ENCODE assay signal across 8 cellular contexts in the genomic region with DNA sequence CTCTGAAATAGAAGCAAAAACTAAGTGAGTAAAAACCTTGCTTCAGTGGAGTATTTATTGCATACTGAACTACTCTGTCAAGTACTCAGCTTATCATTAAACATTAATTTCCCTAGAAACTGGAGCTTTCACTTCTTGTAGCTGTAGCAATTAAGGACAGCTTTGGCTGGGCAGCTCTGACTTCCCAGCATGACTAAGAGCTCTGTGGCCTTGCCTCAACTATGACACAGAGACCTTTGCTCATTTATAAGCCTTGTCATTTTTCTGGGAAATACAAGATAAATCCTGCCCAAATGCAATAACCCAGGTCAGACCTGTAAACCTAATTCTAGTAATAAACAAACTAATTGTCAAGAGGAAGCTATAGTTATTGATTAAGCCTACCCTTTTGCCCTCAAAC.
A peak's percentile ranks its signal among the peaks of the same experiment; 100 is the strongest.
DNase-seq lines count a peak whose midpoint lies in the region; ATAC-seq, FAIRE-seq and TF ChIP-seq lines count a peak whose summit lies in the region.

No MANE protein-coding gene starts in this region.

- no peak overlapping the region for H3K4me3 ChIP-seq in cardiac fibroblast (replicated peaks in 1 of 2; ENCODE audit: low read depth in 2 of 2, low read length in 2 of 2)
- H3K4me3 ChIP-seq in small intestine (ENCODE audit: low read depth in 1 of 2, low read length in 2 of 2), result no peak overlapping the region
- no peak overlapping the region for H3K4me3 ChIP-seq in gastrocnemius medialis
- H3K4me3 ChIP-seq in right atrium auricular region, result no peak overlapping the region

- H3K27me3 ChIP-seq in small intestine (ENCODE audit: control insufficient read depth in 2 of 2, insufficient read depth in 2 of 2, low read length in 2 of 2) (no peaks in the 10 kb centered on the region), gastrocnemius medialis (no peaks in the 10 kb centered on the region), right atrium auricular region (no peaks in the 10 kb centered on the region)

- peak; percentile 36 for ATAC-seq in GM19324 (IDR thresholded peaks at IDR 0.05; ENCODE audit: low FRiP score, unreplicated experiment)
- peak; percentile 78 for ATAC-seq in HG03354 (IDR thresholded peaks at IDR 0.05; ENCODE audit: poor library complexity, severe bottlenecking, unreplicated experiment)
- ATAC-seq in gastrocnemius medialis, result no peak

- no peak for TF ChIP-seq CTCF in cardiac fibroblast (IDR thresholded peaks at IDR 0.05; ENCODE audit: low read depth, low read length)
- no peak for TF ChIP-seq CTCF in gastrocnemius medialis (IDR thresholded peaks at IDR 0.05 in 4 of 5, conservative IDR thresholded peaks at IDR 0.05 in 1 of 5)
- no peak for TF ChIP-seq CTCF in right atrium auricular region (IDR thresholded peaks at IDR 0.05)

- peak; percentile 36 for FAIRE-seq in small intestine (lab: Jason Lieb, UNC)

- TF ChIP-seq POLR2A in gastrocnemius medialis (IDR thresholded peaks at IDR 0.05), result no peak

- H3K9me3 ChIP-seq in small intestine (ENCODE audit: control insufficient read depth, low read depth) (no peaks in the 10 kb centered on the region), gastrocnemius medialis (no peaks in the 10 kb centered on the region), right atrium auricular region (no peaks in the 10 kb centered on the region)

- peaks cover 4 to 6% of the 10 kb centered on the region in 2 donors for H3K4me1 ChIP-seq in small intestine (ENCODE audit: control insufficient read depth in 2 of 2, insufficient read depth in 1 of 2, low read depth in 1 of 2, low read length in 1 of 2)
- H3K4me1 ChIP-seq in gastrocnemius medialis, result no peaks in the 10 kb centered on the region
- no peaks in the 10 kb centered on the region for H3K4me1 ChIP-seq in right atrium auricular region

- peak; percentile 24 to 63 for DNase-seq in cardiac fibroblast (ENCODE audit: low read depth in 2 of 2)
- DNase-seq in small intestine, result peak; percentile 88
- no peak for DNase-seq in DMS 273 treated with DMSO at 0.1 percent for 48 hours (lab: John Stamatoyannopoulos, UW)
- no peak for DNase-seq in gastrocnemius medialis
- no peak for DNase-seq in right atrium auricular region (ENCODE audit: low spot score)
- no peak for DNase-seq in posterior cingulate gyrus

- H3K36me3 ChIP-seq in small intestine (ENCODE audit: control insufficient read depth in 2 of 2, insufficient read depth in 2 of 2, low read length in 2 of 2) (no peaks in the 10 kb centered on the region), gastrocnemius medialis (no peaks in the 10 kb centered on the region), right atrium auricular region (no peaks in the 10 kb centered on the region)

- intact Hi-C loops in gastrocnemius medialis (cut with DNase I; ENCODE audit: low total_unique reads) (no loop called here), posterior cingulate gyrus (cut with DNase I) (no loop called here)

- in situ Hi-C loops in gastrocnemius medialis (cut with MboI; ENCODE audit: low sequenced_read_pairs in 4 of 4), result no loop called here

- H3K27ac ChIP-seq in small intestine (ENCODE audit: low read depth in 1 of 2, low read length in 1 of 2) (peak overlapping the region in 1 of 2 donors; percentile 64), gastrocnemius medialis (no peak overlapping the region), right atrium auricular region (no peak overlapping the region)

Comparison
In these comparisons a context has a peak if more than half of its experiments do, and no peak if none do; other contexts are left out.
1. ATAC-seq: peak in GM19324 (single experiment) and HG03354 (single experiment); none in gastrocnemius medialis (0 of 2).
2. DNase-seq: peak in cardiac fibroblast (2 of 2) and small intestine (single experiment); none in DMS 273 treated with DMSO at 0.1 percent for 48 hours (single experiment), gastrocnemius medialis (0 of 2), right atrium auricular region (single experiment) and posterior cingulate gyrus (0 of 10).